Comparison of ENCODE assay signal across 13 cellular contexts in genomic region chr15:77530576-77530975, GRCh38.
"Had no signal": no experiment of that assay in that cellular context is flagged by ENCODE, and none has a peak within 500 bp of the region (broad histone marks: within the 10 kb centered on the region; RNA-seq: fewer than 3 reads in every experiment).

No MANE protein-coding gene starts in this region.

- H3K4me3 Mint-ChIP-seq: neural crest cell; stimulated activated memory B cell treated with anti-CD40 and anti-IgM and Interleukin-4, amounts not matched to agents 10 μg/mL and 1 μg/mL and 100 μg/mL, for 72 hours had no signal

- H3K27ac Mint-ChIP-seq: stimulated activated memory B cell treated with anti-CD40 and anti-IgM and Interleukin-4, amounts not matched to agents 10 μg/mL and 1 μg/mL and 100 μg/mL, for 72 hours had no signal

- H3K27ac ChIP-seq: coronary artery, tibial artery had no signal

- ATAC-seq: activated CD4-positive, CD25-positive, alpha-beta regulatory T cell treated with anti-CD3 and anti-CD28 coated beads, Interleukin-2, amount 50 U/mL, for 24 hours; esophagus mucosa; stimulated activated memory B cell treated with anti-CD40 and anti-IgM and Interleukin-4, amounts not matched to agents 10 μg/mL and 1 μg/mL and 100 μg/mL, for 72 hours had no signal

- H3K36me3 Mint-ChIP-seq: stimulated activated memory B cell treated with anti-CD40 and anti-IgM and Interleukin-4, amounts not matched to agents 10 μg/mL and 1 μg/mL and 100 μg/mL, for 72 hours had no signal

- H3K27me3 ChIP-seq: tibial artery had no signal

- DNase-seq: activated CD4-positive, alpha-beta T cell treated with anti-CD3 and anti-CD28 coated beads, Interleukin-2, amount 50 U/mL, for 1 hour; activated naive CD4-positive, alpha-beta T cell; activated T-cell treated with anti-CD3 and anti-CD28 coated beads for 4 hours; caudate nucleus; hypothalamus; kidney glomerular epithelial cell; stimulated activated CD4-positive, alpha-beta T cell treated with anti-CD3 and anti-CD28 coated beads, Interleukin-2, amount 100 ng/mL, for 48 hours had no signal

- H3K9me3 Mint-ChIP-seq: neural crest cell; stimulated activated memory B cell treated with anti-CD40 and anti-IgM and Interleukin-4, amounts not matched to agents 10 μg/mL and 1 μg/mL and 100 μg/mL, for 72 hours had no signal

- H3K4me3 ChIP-seq: coronary artery, tibial artery had no signal

- H3K27me3 Mint-ChIP-seq: stimulated activated memory B cell treated with anti-CD40 and anti-IgM and Interleukin-4, amounts not matched to agents 10 μg/mL and 1 μg/mL and 100 μg/mL, for 72 hours had no signal

- H3K9me3 ChIP-seq: tibial artery had no signal

- H3K36me3 ChIP-seq: tibial artery had no signal
